Comparison of ENCODE assay signal across 12 cellular contexts in the genomic region with DNA sequence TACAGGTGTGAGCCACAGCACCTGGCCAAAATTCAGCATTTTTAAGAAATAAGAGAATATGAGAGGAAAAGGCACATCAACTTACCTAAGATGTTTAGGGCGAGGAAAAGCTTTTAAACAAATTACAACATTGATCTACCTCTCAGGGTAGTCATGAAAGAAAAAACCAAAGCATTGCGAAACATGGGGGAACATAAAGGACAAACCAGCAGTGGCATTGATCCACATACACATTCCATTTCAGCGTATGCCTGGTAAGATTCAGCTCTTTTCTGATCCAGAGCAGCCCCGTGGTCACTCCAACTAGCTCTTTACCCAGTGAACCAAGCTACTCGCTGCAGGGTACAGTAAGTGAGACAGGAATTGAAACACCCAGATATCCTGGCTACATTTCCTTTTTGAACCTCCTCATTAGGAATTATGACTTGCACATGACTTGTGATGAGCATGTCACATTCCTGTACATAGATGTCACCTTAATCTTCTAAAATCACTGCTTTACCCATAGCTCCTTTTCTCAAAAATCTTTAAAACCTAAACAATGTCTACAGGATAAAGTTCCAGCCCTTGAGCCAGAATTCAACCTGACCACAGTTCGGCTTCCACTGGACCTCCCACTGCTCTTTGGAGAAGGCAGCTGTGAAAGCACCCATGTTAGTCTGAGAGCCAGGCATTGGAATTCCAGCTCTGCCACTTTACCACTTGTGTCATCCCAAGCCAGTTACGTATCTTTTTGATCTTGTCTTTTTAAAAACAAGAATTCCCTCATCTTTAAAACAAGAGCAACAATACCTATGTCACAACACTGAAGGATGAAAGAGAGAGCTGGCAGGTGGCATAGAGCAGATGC. TPM values are rescaled to one million over a fixed set of nuclear protein-coding genes. Genes with fewer than 3 reads are reported as not detected.
A peak's percentile ranks its signal among the peaks of the same experiment; 100 is the strongest.
DNase-seq lines count a peak whose midpoint lies in the region; ATAC-seq and TF ChIP-seq lines count a peak whose summit lies in the region.
"Had no signal": no experiment of that assay in that cellular context is flagged by ENCODE, and none has a peak within 500 bp of the region (broad histone marks: within the 10 kb centered on the region; RNA-seq: fewer than 3 reads in every experiment).

No MANE protein-coding gene starts in this region.

- ATAC-seq in GM18519 (IDR thresholded peaks at IDR 0.05; ENCODE audit: low FRiP score, unreplicated experiment): no peak
- ATAC-seq in T-helper 17 cell: no peak
- no peak for ATAC-seq in HG03354 (IDR thresholded peaks at IDR 0.05; ENCODE audit: poor library complexity, severe bottlenecking, unreplicated experiment)
- ATAC-seq: foreskin keratinocyte, left ventricle myocardium superior, right cardiac atrium had no signal

- H3K4me1 Mint-ChIP-seq in progenitor cell of endocrine pancreas (ENCODE audit: low read depth): peaks cover 20% of the 10 kb centered on the region
- no peaks in the 10 kb centered on the region for H3K4me1 Mint-ChIP-seq in T-helper 17 cell

- peak overlapping the region; percentile 76 for H3K27ac Mint-ChIP-seq in progenitor cell of endocrine pancreas
- no peak overlapping the region for H3K27ac Mint-ChIP-seq in T-helper 17 cell

- H3K27ac ChIP-seq in esophagus squamous epithelium: peak overlapping the region; percentile 25 to 95 (median 62)
- H3K27ac ChIP-seq: foreskin keratinocyte had no signal

- DNase-seq in ELR (ENCODE audit: low read depth) (peak; percentile 51), RPMI7951 (ENCODE audit: low read depth) (peak; percentile 59), esophagus squamous epithelium (lab: John Stamatoyannopoulos, UW) (no peak), progenitor cell of endocrine pancreas (ENCODE audit: low spot score, unreplicated experiment) (no peak), H4 (ENCODE audit: low spot score) (no peak), T-helper 17 cell (no peak)
- DNase-seq: activated CD8-positive, alpha-beta memory T cell treated with anti-CD3 and anti-CD28 coated beads, Interleukin-2, amount 50 U/mL, for 4 hours; left ventricle myocardium superior; right cardiac atrium had no signal

- no peak overlapping the region for H3K4me3 ChIP-seq in esophagus squamous epithelium

- no peaks in the 10 kb centered on the region for H3K9me3 Mint-ChIP-seq in progenitor cell of endocrine pancreas (ENCODE audit: low read depth)

- H3K27me3 Mint-ChIP-seq in progenitor cell of endocrine pancreas: no peaks in the 10 kb centered on the region
- H3K27me3 Mint-ChIP-seq in T-helper 17 cell: peaks cover 60% of the 10 kb centered on the region

- H3K4me1 ChIP-seq in esophagus squamous epithelium: peaks cover 4 to 94% (median 36%) of the 10 kb centered on the region in 3 donors

- intact Hi-C loops in esophagus squamous epithelium (cut with DNase I): no loop called here

- 51 to 55% methylated on average over 7 of the region's 7 CpGs for WGBS in esophagus squamous epithelium, 2 donors

- no peaks in the 10 kb centered on the region for H3K9me3 ChIP-seq in esophagus squamous epithelium
- no peaks in the 10 kb centered on the region for H3K9me3 ChIP-seq in T-helper 17 cell (ENCODE audit: control insufficient read depth, low read length, poor library complexity, severe bottlenecking)

- TF ChIP-seq CTCF in esophagus squamous epithelium (IDR thresholded peaks at IDR 0.05) (no peak), progenitor cell of endocrine pancreas (IDR thresholded peaks at IDR 0.05; ENCODE audit: unreplicated experiment) (no peak)

- H3K27me3 ChIP-seq in esophagus squamous epithelium: peaks cover 0 to 7% (median 0%) of the 10 kb centered on the region in 4 donors
- H3K27me3 ChIP-seq: foreskin keratinocyte had no signal

- peaks cover 3% of the 10 kb centered on the region for H3K36me3 Mint-ChIP-seq in progenitor cell of endocrine pancreas (ENCODE audit: insufficient read depth)
- peaks cover 2% of the 10 kb centered on the region for H3K36me3 Mint-ChIP-seq in T-helper 17 cell (ENCODE audit: low read depth)

- H3K36me3 ChIP-seq in esophagus squamous epithelium: no peaks in the 10 kb centered on the region

- no peak for TF ChIP-seq POLR2A in esophagus squamous epithelium (IDR thresholded peaks at IDR 0.05)

- H3K4me3 Mint-ChIP-seq in progenitor cell of endocrine pancreas (ENCODE audit: low read depth) (peak overlapping the region; percentile 48), T-helper 17 cell (no peak overlapping the region)

RNA-seq across cellular contexts. Expression of gene AKIP1, which starts 42.9 kb away (rescaled TPM):
- total RNA-seq in RPMI7951 (2014; rRNA removed; shearing (Covaris generic)): 36.5 and 46.2 TPM in 2 replicates
- total RNA-seq in esophagus squamous epithelium: 10 to 100 TPM in 3 of 4 donors, 1 to 10 TPM in 1; 9.8 to 37.2 (median 23.1) TPM
- 15.7 and 16.5 TPM in 2 replicates for total RNA-seq in progenitor cell of endocrine pancreas
- total RNA-seq in H4 (2014; rRNA removed; shearing (Covaris generic)): 51.1 and 52.7 TPM in 2 replicates
- total RNA-seq in T-helper 17 cell: 1 to 10 TPM; 6.8 to 8.1 TPM

Comparison
In these comparisons a context has a peak if more than half of its experiments do, and no peak if none do; other contexts are left out.
1. DNase-seq: peak in ELR (single experiment) and RPMI7951 (single experiment); none in esophagus squamous epithelium (single experiment), progenitor cell of endocrine pancreas (single experiment), H4 (single experiment) and T-helper 17 cell (0 of 3).